In genomic region chr11:120590472-120590871, GRCh38 we compare ENCODE assay signal across 31 cellular contexts.
DNase-seq lines count a peak whose midpoint lies in the region; ATAC-seq and TF ChIP-seq lines count a peak whose summit lies in the region.
"Had no signal": no experiment of that assay in that cellular context is flagged by ENCODE, and none has a peak within 500 bp of the region (broad histone marks: within the 10 kb centered on the region; RNA-seq: fewer than 3 reads in every experiment).

No MANE protein-coding gene starts in this region.

- no peaks in the 10 kb centered on the region for H4K20me1 ChIP-seq in smooth muscle cell (ENCODE audit: low read depth)

- no peaks in the 10 kb centered on the region for H3K9me3 ChIP-seq in smooth muscle cell (replicated peaks; ENCODE audit: low read depth)
- H3K9me3 ChIP-seq: Caco-2, colonic mucosa, HAP-1, right atrium auricular region, testis had no signal

- intact Hi-C loops in posterior vena cava (cut with DNase I) = no loop called here
- intact Hi-C loops in Calu3 (cut with micrococcal nuclease; ENCODE audit: unreplicated experiment) = no loop called here

- 95% methylated on average over 3 of the region's 3 CpGs for WGBS in smooth muscle cell (ENCODE audit: low lambda C conversion rate)

- BruUV-seq in Calu3 (replicated peaks; lab: Mats Ljungman, UMichigan) = no TSS peak

- no peak overlapping the region for H3K9ac ChIP-seq in smooth muscle cell (ENCODE audit: low read depth)

- no peaks in the 10 kb centered on the region for H3K4me1 Mint-ChIP-seq in Calu3 (ENCODE audit: low read depth, unreplicated experiment)

- TF ChIP-seq CTCF in smooth muscle cell (IDR thresholded peaks at IDR 0.05; ENCODE audit: borderline replicate concordance, insufficient read depth, poor library complexity, severe bottlenecking) (no peak), Calu3 (IDR thresholded peaks at IDR 0.05; ENCODE audit: unreplicated experiment) (no peak)

- H3K79me2 ChIP-seq in smooth muscle cell (ENCODE audit: low read depth) = no peaks in the 10 kb centered on the region

- CTCF ChIA-PET in Calu3 (lab: Charles Lee) = interaction anchor here (0.6 kb wide), 1 partner anchor 9 kb away, joined by 3 read pairs; no protein-coding TSS in a partner anchor

- no peaks in the 10 kb centered on the region for H3K36me3 Mint-ChIP-seq in Calu3 (ENCODE audit: insufficient read depth, unreplicated experiment)
- H3K36me3 Mint-ChIP-seq: activated naive CD4-positive, alpha-beta T cell treated with anti-CD3 and anti-CD28 coated beads, Interleukin-2, amount 50 U/mL, for 72 hours had no signal

- H3K4me3 Mint-ChIP-seq in Calu3 (ENCODE audit: low read depth, unreplicated experiment) = no peak overlapping the region
- H3K4me3 Mint-ChIP-seq: activated CD8-positive, alpha-beta T cell treated with anti-CD3 and anti-CD28 coated beads, Interleukin-2, amount 10 ng/mL, durations not matched to agents 7 days and 5 days; stimulated activated naive CD8-positive, alpha-beta T cell treated with anti-CD3 and anti-CD28 coated beads, Interleukin-15, Interleukin-2, amounts not matched to agents 100 ng/mL and 50 ng/mL, for 24 hours had no signal

- H3K27me3 ChIP-seq in smooth muscle cell (ENCODE audit: low read depth) = peaks cover 18% of the 10 kb centered on the region
- H3K27me3 ChIP-seq: colonic mucosa, right atrium auricular region, testis had no signal

- H3F3A ChIP-seq in smooth muscle cell (ENCODE audit: low read depth) = no peaks in the 10 kb centered on the region

- H3K36me3 ChIP-seq in smooth muscle cell (ENCODE audit: low read depth) = no peaks in the 10 kb centered on the region
- H3K36me3 ChIP-seq: colonic mucosa, HAP-1, right atrium auricular region had no signal

- H3K27me3 Mint-ChIP-seq in Calu3 (ENCODE audit: unreplicated experiment) = peaks cover 81% of the 10 kb centered on the region

- H2AFZ ChIP-seq in smooth muscle cell (ENCODE audit: low read depth) = no peak overlapping the region
- H2AFZ ChIP-seq: PC-9 had no signal

- no peak overlapping the region for H3K27ac Mint-ChIP-seq in Calu3 (ENCODE audit: unreplicated experiment)
- H3K27ac Mint-ChIP-seq: activated CD8-positive, alpha-beta T cell treated with anti-CD3 and anti-CD28 coated beads, Interleukin-2, amount 10 ng/mL, durations not matched to agents 7 days and 5 days; activated naive CD4-positive, alpha-beta T cell treated with anti-CD3 and anti-CD28 coated beads, Interleukin-2, amount 50 U/mL, for 72 hours; stimulated activated naive CD8-positive, alpha-beta T cell treated with anti-CD3 and anti-CD28 coated beads, Interleukin-15, Interleukin-2, amounts not matched to agents 100 ng/mL and 50 ng/mL, for 24 hours had no signal

- H3K27ac ChIP-seq in smooth muscle cell (ENCODE audit: low read depth) = no peak overlapping the region
- H3K27ac ChIP-seq: 22Rv1, C4-2B, colonic mucosa, PC-9, right atrium auricular region, testis had no signal

- no peaks in the 10 kb centered on the region for H3K4me1 ChIP-seq in smooth muscle cell (ENCODE audit: low read depth)
- H3K4me1 ChIP-seq: Caco-2, colonic mucosa, right atrium auricular region, testis had no signal

- no peak for ATAC-seq in HG03354 (IDR thresholded peaks at IDR 0.05; ENCODE audit: poor library complexity, severe bottlenecking, unreplicated experiment)
- ATAC-seq: activated CD8-positive, alpha-beta T cell treated with anti-CD3 and anti-CD28 coated beads, Interleukin-2, amount 10 ng/mL, durations not matched to agents 7 days and 5 days; activated naive CD4-positive, alpha-beta T cell treated with anti-CD3 and anti-CD28 coated beads, Interleukin-2, amount 50 U/mL, for 72 hours; left lobe of liver had no signal

- no peak overlapping the region for H3K4me2 ChIP-seq in smooth muscle cell
- H3K4me2 ChIP-seq: PC-9 had no signal

- DNase-seq in DMS 273 (lab: John Stamatoyannopoulos, UW; ENCODE audit: unreplicated experiment) (peak; percentile 13), DMS 273 treated with DMSO at 0.1 percent for 48 hours (lab: John Stamatoyannopoulos, UW) (no peak), NCI-H446 (lab: John Stamatoyannopoulos, UW) (peak; percentile 23 to 70), cerebellar cortex (ENCODE audit: low spot score) (peak; percentile 63), posterior vena cava (ENCODE audit: low spot score) (peak; percentile 29), smooth muscle cell (lab: John Stamatoyannopoulos, UW; ENCODE audit: unreplicated experiment) (no peak), Calu3 (no peak)
- DNase-seq: activated CD8-positive, alpha-beta T cell treated with anti-CD3 and anti-CD28 coated beads, Interleukin-2, amount 10 ng/mL, durations not matched to agents 7 days and 5 days; activated effector memory CD4-positive, alpha-beta T cell treated with Interleukin-2 at 50 U/mL for 16 hours; amygdala; Caco-2; colonic mucosa; DMS79 treated with DMSO at 0.1 percent for 48 hours; effector CD8-positive, alpha-beta T cell; glutamatergic neuron; mesendoderm; NCI-H1048; NCI-H524 treated with DMSO at 0.1 percent for 48 hours; PC-9; SHP77; stimulated activated CD4-positive, alpha-beta T cell treated with anti-CD3 and anti-CD28 coated beads, Interleukin-2, amount 100 ng/mL, for 24 hours; stimulated activated CD8-positive, alpha-beta memory T cell treated with anti-CD3 and anti-CD28 coated beads, Interleukin-4, amount 100 ng/mL, for 48 hours; testis had no signal

- no peaks in the 10 kb centered on the region for H3K9me3 Mint-ChIP-seq in Calu3 (ENCODE audit: low read depth, unreplicated experiment)
- H3K9me3 Mint-ChIP-seq: activated naive CD4-positive, alpha-beta T cell treated with anti-CD3 and anti-CD28 coated beads, Interleukin-2, amount 50 U/mL, for 72 hours; stimulated activated naive CD8-positive, alpha-beta T cell treated with anti-CD3 and anti-CD28 coated beads, Interleukin-15, Interleukin-2, amounts not matched to agents 100 ng/mL and 50 ng/mL, for 24 hours had no signal

- H3K4me3 ChIP-seq in smooth muscle cell = no peak overlapping the region
- H3K4me3 ChIP-seq: colonic mucosa, HAP-1, PC-9, right atrium auricular region, testis had no signal

Comparison
In these comparisons a context has a peak if more than half of its experiments do, and no peak if none do; other contexts are left out.
1. DNase-seq: peak in DMS 273 (single experiment), NCI-H446 (2 of 2), cerebellar cortex (single experiment) and posterior vena cava (single experiment); none in DMS 273 treated with DMSO at 0.1 percent for 48 hours (single experiment), smooth muscle cell (single experiment) and Calu3 (single experiment).